Comparison of ENCODE assay signal across 9 cellular contexts in the genomic region with DNA sequence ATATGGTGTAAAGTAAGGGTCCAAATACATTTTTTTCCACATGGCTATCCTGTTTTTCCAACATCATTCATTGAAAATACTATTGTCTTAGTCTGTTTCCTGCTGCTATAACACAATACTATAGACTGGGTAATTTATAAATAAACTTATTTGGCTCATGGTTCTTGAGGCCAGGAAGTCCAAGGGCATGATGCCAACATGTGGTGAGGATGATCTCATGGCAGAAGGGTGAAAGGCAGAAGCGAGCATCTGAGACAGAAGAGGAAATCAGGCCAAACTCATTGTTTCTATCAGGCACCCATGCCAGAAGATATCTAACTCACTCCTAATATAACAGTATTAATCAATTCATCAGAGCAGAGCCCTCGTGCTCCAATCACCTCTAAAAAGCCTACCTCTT. TPM values are rescaled to one million over a fixed set of nuclear protein-coding genes. Genes with fewer than 3 reads are reported as not detected.
A peak's percentile ranks its signal among the peaks of the same experiment; 100 is the strongest.
DNase-seq lines count a peak whose midpoint lies in the region; ATAC-seq, FAIRE-seq and TF ChIP-seq lines count a peak whose summit lies in the region.
"Had no signal": no experiment of that assay in that cellular context is flagged by ENCODE, and none has a peak within 500 bp of the region (broad histone marks: within the 10 kb centered on the region; RNA-seq: fewer than 3 reads in every experiment).

No MANE protein-coding gene starts in this region.

- H3K9me3 Mint-ChIP-seq in activated T-helper 2 cell treated with anti-CD3 and anti-CD28 coated beads, Interferon-gamma antibody, Interleukin-2, Interleukin-4, amounts not matched to agents 10 μg/mL and 5 μg/mL and 100 μg/mL, durations not matched to agents 14 hours and 24 hours and 36 hours: peaks cover 7% of the 10 kb centered on the region

- H3K27me3 ChIP-seq in KMS-11 (ENCODE audit: insufficient read depth, low read depth) (no peaks in the 10 kb centered on the region), GM12878 (replicated peaks in 1 of 2; ENCODE audit: control insufficient read depth in 2 of 2, insufficient read depth in 2 of 2, low read length in 1 of 2) (no peaks in the 10 kb centered on the region), lung (ENCODE audit: control insufficient read depth, insufficient read depth) (no peaks in the 10 kb centered on the region)

- no peak for TF ChIP-seq CTCF in KMS-11 (conservative IDR thresholded peaks at IDR 0.05; ENCODE audit: low read depth, low read length)
- no peak for TF ChIP-seq CTCF in GM12878 (IDR thresholded peaks at IDR 0.05 in 2 of 3, conservative IDR thresholded peaks at IDR 0.05 in 1 of 3; ENCODE audit: control insufficient read depth in 2 of 3, extremely low read depth in 1 of 3, insufficient read depth in 1 of 3, low read depth in 3 of 3, low read length in 3 of 3)
- no peak for TF ChIP-seq CTCF in lung (IDR thresholded peaks at IDR 0.05; ENCODE audit: control extremely low read depth, extremely low read depth)

- in situ Hi-C loops in GM12878 (cut with MboI): loop anchor here (5.0 to 10.0 kb wide), 2 partner anchors 258 to 1016 kb away; partner anchors contain the start of gene CDC20B

- no peak for TF ChIP-seq EP300 in GM12878 (IDR thresholded peaks at IDR 0.05; ENCODE audit: borderline replicate concordance in 1 of 2, control insufficient read depth in 1 of 2, low read depth in 2 of 2, low read length in 2 of 2)

- no peak overlapping the region for H2AFZ ChIP-seq in KMS-11 (ENCODE audit: low read depth)
- no peak overlapping the region for H2AFZ ChIP-seq in GM12878 (ENCODE audit: control insufficient read depth, low read depth, low read length)

- H3K9ac ChIP-seq in KMS-11: no peak overlapping the region
- H3K9ac ChIP-seq in GM12878 (ENCODE audit: control insufficient read depth, insufficient read depth, low read length): no peak overlapping the region

- H3K4me1 Mint-ChIP-seq in activated T-helper 2 cell treated with anti-CD3 and anti-CD28 coated beads, Interferon-gamma antibody, Interleukin-2, Interleukin-4, amounts not matched to agents 10 μg/mL and 5 μg/mL and 100 μg/mL, durations not matched to agents 14 hours and 24 hours and 36 hours (ENCODE audit: low read depth): peaks cover 2% of the 10 kb centered on the region

- ATAC-seq in GM12878 (no peak), lung (ENCODE audit: insufficient read depth, low FRiP score) (peak; percentile 41), GM19324 (IDR thresholded peaks at IDR 0.05; ENCODE audit: low FRiP score, unreplicated experiment) (no peak), GM19351 (IDR thresholded peaks at IDR 0.05; ENCODE audit: unreplicated experiment) (no peak)

- H3K4me3 Mint-ChIP-seq in activated T-helper 2 cell treated with anti-CD3 and anti-CD28 coated beads, Interferon-gamma antibody, Interleukin-2, Interleukin-4, amounts not matched to agents 10 μg/mL and 5 μg/mL and 100 μg/mL, durations not matched to agents 14 hours and 24 hours and 36 hours (ENCODE audit: low read depth): no peak overlapping the region

- CTCF ChIA-PET in GM12878 (lab: Yijun Ruan, JAX): no interaction called here

- peaks cover 4% of the 10 kb centered on the region for H3K27me3 Mint-ChIP-seq in activated T-helper 2 cell treated with anti-CD3 and anti-CD28 coated beads, Interferon-gamma antibody, Interleukin-2, Interleukin-4, amounts not matched to agents 10 μg/mL and 5 μg/mL and 100 μg/mL, durations not matched to agents 14 hours and 24 hours and 36 hours (ENCODE audit: low read depth)

- RAD21 ChIA-PET in GM12878 (lab: Charles Lee; ENCODE audit: unreplicated experiment): no interaction called here

- DNase-seq in ELR (ENCODE audit: low read depth) (peak; percentile 89), GM12878 (ENCODE audit: low read depth, low spot score) (no peak), lung (ENCODE audit: low spot score) (peak; percentile 42)
- DNase-seq in activated T-helper 2 cell treated with anti-CD3 and anti-CD28 coated beads, Interferon-gamma antibody, Interleukin-2, Interleukin-4, amounts not matched to agents 10 μg/mL and 5 μg/mL and 100 μg/mL, durations not matched to agents 14 hours and 24 hours and 36 hours (ENCODE audit: low spot score): no peak
- DNase-seq: mesendoderm had no signal

- H3K27ac ChIP-seq in KMS-11 (no peak overlapping the region), GM12878 (ENCODE audit: control insufficient read depth, insufficient read depth) (no peak overlapping the region), lung (ENCODE audit: low read depth in 1 of 2, low read length in 1 of 2) (no peak overlapping the region)

- TF ChIP-seq RAD21 in GM12878 (IDR thresholded peaks at IDR 0.05; ENCODE audit: insufficient read depth, low read depth, low read length): no peak

- H3K27ac Mint-ChIP-seq in activated T-helper 2 cell treated with anti-CD3 and anti-CD28 coated beads, Interferon-gamma antibody, Interleukin-2, Interleukin-4, amounts not matched to agents 10 μg/mL and 5 μg/mL and 100 μg/mL, durations not matched to agents 14 hours and 24 hours and 36 hours: no peak overlapping the region

- TF ChIP-seq POLR2A in GM12878 (IDR thresholded peaks at IDR 0.05; ENCODE audit: low read depth, low read length): no peak

- H3K4me2 ChIP-seq in KMS-11 (peak overlapping the region; percentile 2; the same call in 1 of the 2 replicates), GM12878 (ENCODE audit: control insufficient read depth, insufficient read depth) (no peak overlapping the region)

- H3K4me1 ChIP-seq in KMS-11 (ENCODE audit: low read depth, poor library complexity, severe bottlenecking): peaks cover 19% of the 10 kb centered on the region
- H3K4me1 ChIP-seq in GM12878 (ENCODE audit: control insufficient read depth, insufficient read depth, low read length): no peaks in the 10 kb centered on the region
- H3K4me1 ChIP-seq in lung (ENCODE audit: control insufficient read depth in 2 of 2, insufficient read depth in 2 of 2, low read length in 2 of 2): no peaks in the 10 kb centered on the region

- H4K20me1 ChIP-seq in KMS-11 (ENCODE audit: insufficient read depth) (no peaks in the 10 kb centered on the region), GM12878 (ENCODE audit: control insufficient read depth, insufficient read depth) (no peaks in the 10 kb centered on the region)

- intact Hi-C loops in GM12878 (cut with micrococcal nuclease; ENCODE audit: unreplicated experiment): loop anchor here (2.0 kb wide), 1 partner anchor 34 kb away; no protein-coding TSS in a partner anchor
- intact Hi-C loops in activated T-helper 2 cell treated with anti-CD3 and anti-CD28 coated beads, Interferon-gamma antibody, Interleukin-2, Interleukin-4, amounts not matched to agents 10 μg/mL and 5 μg/mL and 100 μg/mL, durations not matched to agents 14 hours and 24 hours and 36 hours (cut with micrococcal nuclease): no loop called here

- H3K79me2 ChIP-seq in KMS-11 (ENCODE audit: insufficient read depth, low read depth) (no peaks in the 10 kb centered on the region), GM12878 (ENCODE audit: control insufficient read depth, insufficient read depth, low read length) (no peaks in the 10 kb centered on the region)

- H3K4me3 ChIP-seq in KMS-11 (IDR thresholded peaks at IDR 0.05; ENCODE audit: insufficient read depth, low read depth, low read length) (no peak overlapping the region), GM12878 (no peak overlapping the region), lung (no peak overlapping the region)

- no peaks in the 10 kb centered on the region for H3K36me3 Mint-ChIP-seq in activated T-helper 2 cell treated with anti-CD3 and anti-CD28 coated beads, Interferon-gamma antibody, Interleukin-2, Interleukin-4, amounts not matched to agents 10 μg/mL and 5 μg/mL and 100 μg/mL, durations not matched to agents 14 hours and 24 hours and 36 hours (ENCODE audit: low read depth)

- H3K9me3 ChIP-seq in GM12878 (replicated peaks; ENCODE audit: control insufficient read depth, insufficient read depth, low read length) (peaks cover 5% of the 10 kb centered on the region; the same call in 2 of the 3 replicates), lung (ENCODE audit: control insufficient read depth in 2 of 2, insufficient read depth in 1 of 2, low read length in 1 of 2) (no peaks in the 10 kb centered on the region)

- SMC1A ChIA-PET in GM12878 (lab: Charles Lee; ENCODE audit: uncharacterized antibody, unreplicated experiment): interaction anchor here (1.4 to 1.5 kb wide), 2 partner anchors 9 to 86 kb away, joined by 4 read pairs; no protein-coding TSS in a partner anchor

- no TSS peak for BruUV-seq in GM12878 (replicated peaks; lab: Mats Ljungman, UMichigan)

- POLR2A ChIA-PET in GM12878 (lab: Charles Lee): no interaction called here

- 9% methylated on average over 2 of the region's 2 CpGs for WGBS in GM12878 (ENCODE audit: insufficient coverage, insufficient replicate concordance, low lambda C conversion rate, missing lambda C conversion rate)
- 37 to 47% methylated on average over 2 of the region's 2 CpGs for WGBS in lung, 2 donors

- H3K36me3 ChIP-seq in KMS-11 (ENCODE audit: insufficient read depth) (no peaks in the 10 kb centered on the region), GM12878 (ENCODE audit: control insufficient read depth in 2 of 2, insufficient read depth in 2 of 2, low read length in 1 of 2) (no peaks in the 10 kb centered on the region), lung (ENCODE audit: control insufficient read depth in 2 of 2, insufficient read depth in 2 of 2, low read length in 2 of 2) (no peaks in the 10 kb centered on the region)

- peak; percentile 27 for FAIRE-seq in GM12878 (lab: Jason Lieb, UNC)
- FAIRE-seq: colon had no signal

TF ChIP-seq in GM12878, 131 proteins besides CTCF, POLR2A, EP300 and RAD21 (continues in another document):
- TF ChIP-seq NBN (IDR thresholded peaks at IDR 0.05) (no peak), RAD51 (IDR thresholded peaks at IDR 0.05) (no peak)

RNA-seq across cellular contexts. Expression of gene ANKRD55, which starts 42.6 kb away (rescaled TPM):
- total RNA-seq in GM12878 (2013; cell fraction: nucleolus; rRNA removed): not detected in 2 replicates
- total RNA-seq in GM12878 (2014; rRNA removed) (not detected in 2 replicates), GM12878 (2014; rRNA removed; fragmentation: Illumina TruSeq; extraction: Trizol) (not detected in 2 replicates), GM12878 (2021) (not detected in 2 replicates), lung (under 1 TPM; 0.18 to 0.37 TPM)
- polyA plus RNA-seq in GM12878 (2011; ENCODE audit: low read depth): not detected
- polyA plus RNA-seq in GM12878 (2011; rRNA removed) (0.04 and 0.06 TPM in 2 replicates), GM12878 (2014; fragmentation: Illumina TruSeq; extraction: Trizol) (not detected in 2 replicates), GM12878 (2014; fragmentation: Nextera tagmentation; extraction: Ambion mirVana) (not detected), GM12878 (2014; rRNA removed) (not detected in 2 replicates), GM12878 (2016; fragmentation: Nextera tagmentation; extraction: Ambion mirVana) (not detected), lung (under 1 TPM; 0.06 to 0.50 TPM)
- polyA plus RNA-seq in GM12878 (2011; cell fraction: cytosol; rRNA removed): 0.05 and 0.07 TPM in 2 replicates
- not detected in 2 replicates for polyA plus RNA-seq in GM12878 (2011; cell fraction: nucleus; rRNA removed)
- polyA plus RNA-seq in GM12878 (2012): not detected in 2 replicates
- 0.26 TPM in 1 of 2 replicates, not detected in the other for polyA minus RNA-seq in GM12878 (2011; rRNA and poly(A)+ RNA removed)
- not detected in 2 replicates for polyA minus RNA-seq in GM12878 (2011; cell fraction: cytosol; rRNA and poly(A)+ RNA removed)
- polyA minus RNA-seq in GM12878 (2011; cell fraction: nucleus; rRNA and poly(A)+ RNA removed): not detected in 2 replicates
- 1.4 and 2.3 TPM in 2 replicates for total RNA-seq in activated T-helper 2 cell treated with anti-CD3 and anti-CD28 coated beads, Interferon-gamma antibody, Interleukin-2, Interleukin-4, amounts not matched to agents 10 μg/mL and 5 μg/mL and 100 μg/mL, durations not matched to agents 14 hours and 24 hours and 36 hours

Comparison
In these comparisons a context has a peak if more than half of its experiments do, and no peak if none do; other contexts are left out.
1. DNase-seq: peak in ELR (single experiment) and lung (single experiment); none in GM12878 (single experiment) and activated T-helper 2 cell treated with anti-CD3 and anti-CD28 coated beads, Interferon-gamma antibody, Interleukin-2, Interleukin-4, amounts not matched to agents 10 μg/mL and 5 μg/mL and 100 μg/mL, durations not matched to agents 14 hours and 24 hours and 36 hours (single experiment).